Comparison of ENCODE assay signal across 10 cellular contexts in genomic region chr4:6918345-6918744, GRCh38. TPM values are rescaled to one million over a fixed set of nuclear protein-coding genes. Genes with fewer than 3 reads are reported as not detected.
A peak's percentile ranks its signal among the peaks of the same experiment; 100 is the strongest.
DNase-seq lines count a peak whose midpoint lies in the region; ATAC-seq lines count a peak whose summit lies in the region.
"Had no signal": no experiment of that assay in that cellular context is flagged by ENCODE, and none has a peak within 500 bp of the region (broad histone marks: within the 10 kb centered on the region; RNA-seq: fewer than 3 reads in every experiment).

No MANE protein-coding gene starts in this region.

- peaks cover 4% of the 10 kb centered on the region for H3K79me1 ChIP-seq in mesendoderm (ENCODE audit: low read length)

- peaks cover 38% of the 10 kb centered on the region for H3K4me1 Mint-ChIP-seq in activated naive CD8-positive, alpha-beta T cell treated with anti-CD3 and anti-CD28 coated beads, Interleukin-2, amount 10 ng/mL, durations not matched to agents 7 days and 5 days

- DNase-seq in KBM-7 (peak; percentile 58), mesendoderm (no peak)
- no peak for DNase-seq in activated naive CD8-positive, alpha-beta T cell treated with anti-CD3 and anti-CD28 coated beads, Interleukin-2, amount 10 ng/mL, durations not matched to agents 7 days and 5 days
- DNase-seq in stimulated activated CD4-positive, alpha-beta T cell treated with anti-CD3 and anti-CD28 coated beads, Interleukin-2, amount 100 ng/mL, for 48 hours: no peak
- DNase-seq: NCI-H1694, occipital lobe had no signal

- H3K4ac ChIP-seq in mesendoderm (ENCODE audit: low read depth, low read length): no peak overlapping the region

- peak overlapping the region; percentile 69 for H3K4me3 Mint-ChIP-seq in activated naive CD8-positive, alpha-beta T cell treated with anti-CD3 and anti-CD28 coated beads, Interleukin-2, amount 10 ng/mL, durations not matched to agents 7 days and 5 days

- H3K4me2 ChIP-seq in BLaER1 treated with 17β-estradiol and CSF1 and Interleukin-3, amounts not matched to agents 10 nM and 100 nM: peak overlapping the region; percentile 87 to 99 (median 95)
- H3K4me2 ChIP-seq in mesendoderm (ENCODE audit: low read length): no peak overlapping the region

- no peak overlapping the region for H2BK5ac ChIP-seq in mesendoderm (ENCODE audit: low read length)

- ATAC-seq in activated naive CD8-positive, alpha-beta T cell treated with anti-CD3 and anti-CD28 coated beads, Interleukin-2, amount 10 ng/mL, durations not matched to agents 7 days and 5 days (ENCODE audit: low read depth): peak; percentile 50
- ATAC-seq in HG03097 (IDR thresholded peaks at IDR 0.05; ENCODE audit: low FRiP score, unreplicated experiment) (no peak), HG03139 (IDR thresholded peaks at IDR 0.05; ENCODE audit: unreplicated experiment) (no peak)

- H2AK5ac ChIP-seq in mesendoderm (ENCODE audit: low read length): no peak overlapping the region

- no peak overlapping the region for H4K8ac ChIP-seq in mesendoderm (ENCODE audit: low read depth, low read length)

- peaks cover 68 to 98% (median 82%) of the 10 kb centered on the region in 11 experiments for H4K20me1 ChIP-seq in BLaER1 treated with 17β-estradiol and CSF1 and Interleukin-3, amounts not matched to agents 10 nM and 100 nM

- in situ Hi-C loops in KBM-7 (cut with MboI; ENCODE audit: low pct_unique_long_range_greater_than_20kb, low sequenced_read_pairs): no loop called here

- no peaks in the 10 kb centered on the region for H3K27me3 ChIP-seq in BLaER1 treated with 17β-estradiol and CSF1 and Interleukin-3, amounts not matched to agents 10 nM and 100 nM
- H3K27me3 ChIP-seq in mucosa of rectum (ENCODE audit: control insufficient read depth in 2 of 2, insufficient read depth in 2 of 2, low read length in 2 of 2) (no peaks in the 10 kb centered on the region), mesendoderm (ENCODE audit: insufficient read depth, low read length, poor library complexity) (no peaks in the 10 kb centered on the region)

- no peak overlapping the region for H2BK15ac ChIP-seq in mesendoderm (replicated peaks; ENCODE audit: low read depth)

- H3K56ac ChIP-seq in mesendoderm (ENCODE audit: low read length): no peak overlapping the region

- whole genome bisulfite sequencing in mesendoderm (ENCODE audit: extremely low coverage, insufficient coverage, low lambda C conversion rate): no CpG with 5 or more reads among the region's 7 CpGs

- no peaks in the 10 kb centered on the region; a peak in 1 of 22 replicates for H3K9me3 ChIP-seq in BLaER1 treated with 17β-estradiol and CSF1 and Interleukin-3, amounts not matched to agents 10 nM and 100 nM (replicated peaks in 1 of 11)
- no peaks in the 10 kb centered on the region for H3K9me3 ChIP-seq in mucosa of rectum (ENCODE audit: control insufficient read depth in 2 of 2, low read length in 2 of 2)

- no peak overlapping the region for H3K23ac ChIP-seq in mesendoderm (ENCODE audit: low read length)

- H4K5ac ChIP-seq in mesendoderm (ENCODE audit: low read length): no peak overlapping the region

- H3K27ac Mint-ChIP-seq in activated naive CD8-positive, alpha-beta T cell treated with anti-CD3 and anti-CD28 coated beads, Interleukin-2, amount 10 ng/mL, durations not matched to agents 7 days and 5 days: peak overlapping the region; percentile 89

- POLR2A ChIA-PET in activated naive CD8-positive, alpha-beta T cell treated with anti-CD3 and anti-CD28 coated beads, Interleukin-2, amount 10 ng/mL, durations not matched to agents 7 days and 5 days (lab: Charles Lee): interaction anchor here (1.4 to 2.8 kb wide), 3 partner anchors 9 to 68 kb away, joined by 4 to 16 read pairs (median 10); partner anchors contain the start of gene TBC1D14

- H3K27ac ChIP-seq in BLaER1 treated with 17β-estradiol and CSF1 and Interleukin-3, amounts not matched to agents 10 nM and 100 nM: peak overlapping the region; percentile 67 to 100 (median 99)
- H3K27ac ChIP-seq in mucosa of rectum (ENCODE audit: low read depth in 2 of 2, low read length in 2 of 2) (peak overlapping the region; percentile 95 to 96), mesendoderm (ENCODE audit: low read depth, low read length) (no peak overlapping the region)

- no peak overlapping the region for H2BK120ac ChIP-seq in mesendoderm (ENCODE audit: low read depth, low read length)

- H3K36me3 ChIP-seq in BLaER1 treated with 17β-estradiol and CSF1 and Interleukin-3, amounts not matched to agents 10 nM and 100 nM: peaks cover 17 to 66% (median 37%) of the 10 kb centered on the region in 11 experiments
- H3K36me3 ChIP-seq in mucosa of rectum (ENCODE audit: control insufficient read depth in 2 of 2, insufficient read depth in 2 of 2, low read length in 2 of 2) (peaks cover under 1 to 2% of the 10 kb centered on the region in 2 donors), mesendoderm (ENCODE audit: control insufficient read depth, insufficient read depth, low read length) (no peaks in the 10 kb centered on the region)

- no peaks in the 10 kb centered on the region for H3K79me2 ChIP-seq in mesendoderm (ENCODE audit: control insufficient read depth, insufficient read depth, low read length)

- H3K4me1 ChIP-seq in BLaER1 treated with 17β-estradiol and CSF1 and Interleukin-3, amounts not matched to agents 10 nM and 100 nM: peaks cover 86 to 100% (median 93%) of the 10 kb centered on the region in 10 experiments
- peaks cover 40 to 47% of the 10 kb centered on the region in 2 donors for H3K4me1 ChIP-seq in mucosa of rectum (ENCODE audit: control insufficient read depth in 2 of 2, insufficient read depth in 2 of 2, low read length in 2 of 2)
- no peaks in the 10 kb centered on the region for H3K4me1 ChIP-seq in mesendoderm (ENCODE audit: control insufficient read depth, low read depth, low read length)

- peaks cover 8% of the 10 kb centered on the region for H3K36me3 Mint-ChIP-seq in activated naive CD8-positive, alpha-beta T cell treated with anti-CD3 and anti-CD28 coated beads, Interleukin-2, amount 10 ng/mL, durations not matched to agents 7 days and 5 days

- H3K4me3 ChIP-seq in BLaER1 treated with 17β-estradiol and CSF1 and Interleukin-3, amounts not matched to agents 10 nM and 100 nM: peak overlapping the region in 2 of 10 experiments; percentile 17 to 27; a peak in 1 of 20 replicates
- H3K4me3 ChIP-seq in mucosa of rectum (ENCODE audit: low read length in 2 of 2) (peak overlapping the region; percentile 15 to 58), mesendoderm (ENCODE audit: low read length) (no peak overlapping the region)

- no peaks in the 10 kb centered on the region for H3K9me3 Mint-ChIP-seq in activated naive CD8-positive, alpha-beta T cell treated with anti-CD3 and anti-CD28 coated beads, Interleukin-2, amount 10 ng/mL, durations not matched to agents 7 days and 5 days

- peak overlapping the region; percentile 40 to 99 (median 58); a peak in 19 of 22 replicates for H3K9ac ChIP-seq in BLaER1 treated with 17β-estradiol and CSF1 and Interleukin-3, amounts not matched to agents 10 nM and 100 nM
- peak overlapping the region; percentile 66 to 70 for H3K9ac ChIP-seq in mucosa of rectum (ENCODE audit: low read depth in 1 of 2, low read length in 2 of 2)
- no peak overlapping the region for H3K9ac ChIP-seq in mesendoderm (ENCODE audit: low read length)

- no peak overlapping the region for H3K18ac ChIP-seq in mesendoderm (ENCODE audit: low read length)

- no peaks in the 10 kb centered on the region for H3K27me3 Mint-ChIP-seq in activated naive CD8-positive, alpha-beta T cell treated with anti-CD3 and anti-CD28 coated beads, Interleukin-2, amount 10 ng/mL, durations not matched to agents 7 days and 5 days

RNA-seq across cellular contexts. Expression of gene TBC1D14, which starts 8.7 kb away (rescaled TPM):
- 10 to 100 TPM; 44.5 to 52.3 TPM for total RNA-seq in activated naive CD8-positive, alpha-beta T cell treated with anti-CD3 and anti-CD28 coated beads, Interleukin-2, amount 10 ng/mL, durations not matched to agents 7 days and 5 days
- 28.0 TPM for polyA plus RNA-seq in mesendoderm (2013, experiment 1 of 2)
- polyA plus RNA-seq in mesendoderm (2013, experiment 2 of 2): 30.1 TPM
